ENCODE assay signal across 9 cellular contexts in genomic region chr11:45846174-45846675, GRCh38. TPM values are rescaled to one million over a fixed set of nuclear protein-coding genes. Genes with fewer than 3 reads are reported as not detected.
DNase-seq lines count a peak whose midpoint lies in the region; ATAC-seq, FAIRE-seq and TF ChIP-seq lines count a peak whose summit lies in the region.
"Had no signal": no experiment of that assay in that cellular context is flagged by ENCODE, and none has a peak within 500 bp of the region (broad histone marks: within the 10 kb centered on the region; RNA-seq: fewer than 3 reads in every experiment).

No MANE protein-coding gene starts in this region.

- no peak for TF ChIP-seq POLR2A in thyroid gland (IDR thresholded peaks at IDR 0.05)

- peak overlapping the region; percentile 92 to 97 for H3K4me3 ChIP-seq in ascending aorta
- no peak overlapping the region for H3K4me3 ChIP-seq in mucosa of stomach (ENCODE audit: low read length)
- H3K4me3 ChIP-seq in thyroid gland (replicated peaks in 1 of 3): no peak overlapping the region

- H3K4me1 Mint-ChIP-seq in activated T-cell treated with anti-CD3 and anti-CD28 coated beads, Interleukin-2, amount 50 U/mL, for 4 hours (ENCODE audit: low read depth): peaks cover 50% of the 10 kb centered on the region

- H3K9ac ChIP-seq in mucosa of stomach (ENCODE audit: low read length): peak overlapping the region; percentile 53

- H3K4me1 ChIP-seq in ascending aorta: peaks cover 12 to 34% of the 10 kb centered on the region in 2 donors
- peaks cover 26% of the 10 kb centered on the region for H3K4me1 ChIP-seq in mucosa of stomach (ENCODE audit: control insufficient read depth, insufficient read depth, low read length)
- peaks cover 21 to 43% of the 10 kb centered on the region in 2 donors for H3K4me1 ChIP-seq in thyroid gland

- 80 to 85% methylated on average over 4 of the region's 4 CpGs for WGBS in thyroid gland, 2 donors

- no peaks in the 10 kb centered on the region for H3K9me3 ChIP-seq in ascending aorta
- no peaks in the 10 kb centered on the region for H3K9me3 ChIP-seq in mucosa of stomach (ENCODE audit: control insufficient read depth, low read length)
- no peaks in the 10 kb centered on the region for H3K9me3 ChIP-seq in thyroid gland

- DNase-seq in activated T-cell treated with anti-CD3 and anti-CD28 coated beads, Interleukin-2, amount 50 U/mL, for 4 hours: no peak
- no peak for DNase-seq in activated T-cell treated with anti-CD3 and anti-CD28 coated beads for 4 hours
- DNase-seq in ascending aorta (ENCODE audit: low spot score in 2 of 2): no peak
- no peak for DNase-seq in thyroid gland
- DNase-seq in urothelium cell line (ENCODE audit: low spot score): no peak
- DNase-seq in left colon: no peak
- DNase-seq: H7 had no signal

- no peak for ATAC-seq in activated T-cell treated with anti-CD3 and anti-CD28 coated beads, Interleukin-2, amount 50 U/mL, for 4 hours
- ATAC-seq in GM21786 (IDR thresholded peaks at IDR 0.05; ENCODE audit: unreplicated experiment): no peak
- ATAC-seq in left colon: no peak

- no peaks in the 10 kb centered on the region for H3K9me3 Mint-ChIP-seq in activated T-cell treated with anti-CD3 and anti-CD28 coated beads, Interleukin-2, amount 50 U/mL, for 4 hours

- H3K36me3 ChIP-seq in ascending aorta: no peaks in the 10 kb centered on the region
- H3K36me3 ChIP-seq in mucosa of stomach (ENCODE audit: control insufficient read depth, insufficient read depth, low read length): no peaks in the 10 kb centered on the region
- H3K36me3 ChIP-seq in thyroid gland: no peaks in the 10 kb centered on the region

- H3K27me3 Mint-ChIP-seq in activated T-cell treated with anti-CD3 and anti-CD28 coated beads, Interleukin-2, amount 50 U/mL, for 4 hours (ENCODE audit: low read depth): no peaks in the 10 kb centered on the region

- TF ChIP-seq CTCF in ascending aorta (IDR thresholded peaks at IDR 0.05) (no peak), thyroid gland (IDR thresholded peaks at IDR 0.05) (no peak)

- peak overlapping the region; percentile 84 for H3K4me3 Mint-ChIP-seq in activated T-cell treated with anti-CD3 and anti-CD28 coated beads, Interleukin-2, amount 50 U/mL, for 4 hours

- H3K27me3 ChIP-seq in ascending aorta: no peaks in the 10 kb centered on the region
- no peaks in the 10 kb centered on the region for H3K27me3 ChIP-seq in mucosa of stomach (ENCODE audit: control insufficient read depth, insufficient read depth, low read length)
- no peaks in the 10 kb centered on the region for H3K27me3 ChIP-seq in thyroid gland

- H3K27ac ChIP-seq in ascending aorta (peak overlapping the region; percentile 76 to 85), thyroid gland (peak overlapping the region; percentile 46 to 98 (median 89))

- no peak for FAIRE-seq in urothelium cell line (lab: Jason Lieb, UNC)

- intact Hi-C loops in ascending aorta (cut with DNase I): loop anchor here (5.0 to 10.0 kb wide), 4 partner anchors 156 to 1569 kb away; partner anchors contain the start of gene PACSIN3
- intact Hi-C loops in thyroid gland (cut with DNase I): no loop called here
- intact Hi-C loops in left colon (cut with DNase I, micrococcal nuclease): no loop called here

- no peaks in the 10 kb centered on the region for H3K36me3 Mint-ChIP-seq in activated T-cell treated with anti-CD3 and anti-CD28 coated beads, Interleukin-2, amount 50 U/mL, for 4 hours (ENCODE audit: insufficient read depth)

RNA-seq across cellular contexts. Expression of gene CRY2, which starts 1.1 kb away (rescaled TPM):
- total RNA-seq in activated T-cell treated with anti-CD3 and anti-CD28 coated beads, Interleukin-2, amount 50 U/mL, for 4 hours: 10 to 100 TPM; 19.7 to 21.9 (median 19.9) TPM
- total RNA-seq in ascending aorta (29.6 TPM), thyroid gland (100 to 1,000 TPM in 1 of 4 donors, 10 to 100 TPM in 3; 49.5 to 117 (median 57.8) TPM), left colon (10 to 100 TPM; 25.6 to 31.3 TPM)

RNA-seq across cellular contexts. Expression of gene MAPK8IP1, which starts 39.2 kb away (rescaled TPM):
- 1 to 10 TPM in 1 of 3 donors, under 1 TPM in 2; 0.71 to 1.4 (median 0.87) TPM for total RNA-seq in activated T-cell treated with anti-CD3 and anti-CD28 coated beads, Interleukin-2, amount 50 U/mL, for 4 hours
- 6.0 TPM for total RNA-seq in ascending aorta
- total RNA-seq in thyroid gland: 10 to 100 TPM in 3 of 4 donors, 1 to 10 TPM in 1; 9.5 to 25.1 (median 17.4) TPM
- 1 to 10 TPM; 1.7 to 4.0 TPM for total RNA-seq in left colon

RNA-seq across cellular contexts. Expression of gene SLC35C1, which starts 41.3 kb away (rescaled TPM):
- total RNA-seq in activated T-cell treated with anti-CD3 and anti-CD28 coated beads, Interleukin-2, amount 50 U/mL, for 4 hours: 10 to 100 TPM; 14.7 to 17.5 (median 15.8) TPM
- total RNA-seq in ascending aorta (47.7 TPM), thyroid gland (10 to 100 TPM; 11.2 to 15.8 (median 14.0) TPM), left colon (10 to 100 TPM; 48.6 to 56.8 TPM)

Comparison
In these comparisons a context has a peak if more than half of its experiments do, and no peak if none do; other contexts are left out.
1. H3K4me3 ChIP-seq: peak in ascending aorta (2 of 2); none in mucosa of stomach (single experiment) and thyroid gland (0 of 3).